In genomic region chr21:42343556-42343955, GRCh38 we compare ENCODE assay signal across 20 cellular contexts. TPM values are rescaled to one million over a fixed set of nuclear protein-coding genes. Genes with fewer than 3 reads are reported as not detected.
"Had no signal": no experiment of that assay in that cellular context is flagged by ENCODE, and none has a peak within 500 bp of the region (broad histone marks: within the 10 kb centered on the region; RNA-seq: fewer than 3 reads in every experiment).

No MANE protein-coding gene starts in this region.

- DNase-seq: activated B cell treated with CpG ODN at 0.5 μM for 24 hours; activated CD4-positive, alpha-beta T cell treated with anti-CD3 and anti-CD28 coated beads for 36 hours; activated CD4-positive, alpha-beta T cell treated with anti-CD3 and anti-CD28 coated beads, Interleukin-2, amount 50 U/mL, for 1 hour; activated CD8-positive, alpha-beta memory T cell treated with anti-CD3 and anti-CD28 coated beads, Interleukin-2, amount 50 U/mL, for 4 hours; activated naive CD4-positive, alpha-beta T cell treated with Interleukin-2 at 50 U/mL for 16 hours; activated T-cell treated with anti-CD3 and anti-CD28 coated beads, Interleukin-2, amount 50 U/mL, for 72 hours; brain microvascular endothelial cell; KG1; NCI-H1048; NCI-H146; NCI-H187 treated with DMSO at 0.1 percent for 48 hours; NCI-H2171 treated with DMSO at 0.1 percent for 48 hours; NCI-H226; NCI-H526; NCI-H82; SIG-M5; T-helper 17 cell; T-helper 9 cell had no signal

- H3K27ac ChIP-seq: brain microvascular endothelial cell, cardiac muscle cell had no signal

RNA-seq across cellular contexts. Expression of gene TFF2, which starts 7.2 kb away (rescaled TPM):
- polyA plus RNA-seq: cardiac muscle cell, IgD-negative memory B cell had no signal

RNA-seq across cellular contexts. Expression of gene TFF1, which starts 22.8 kb away (rescaled TPM):
- polyA plus RNA-seq: cardiac muscle cell, IgD-negative memory B cell had no signal

RNA-seq across cellular contexts. Expression of gene TFF3, which starts 28.3 kb away (rescaled TPM):
- polyA plus RNA-seq: IgD-negative memory B cell had no signal

RNA-seq across cellular contexts. Expression of gene TMPRSS3, which starts 52.3 kb away (rescaled TPM):
- polyA plus RNA-seq: cardiac muscle cell, IgD-negative memory B cell had no signal
